ENCODE assay signal across 9 cellular contexts in the genomic region with DNA sequence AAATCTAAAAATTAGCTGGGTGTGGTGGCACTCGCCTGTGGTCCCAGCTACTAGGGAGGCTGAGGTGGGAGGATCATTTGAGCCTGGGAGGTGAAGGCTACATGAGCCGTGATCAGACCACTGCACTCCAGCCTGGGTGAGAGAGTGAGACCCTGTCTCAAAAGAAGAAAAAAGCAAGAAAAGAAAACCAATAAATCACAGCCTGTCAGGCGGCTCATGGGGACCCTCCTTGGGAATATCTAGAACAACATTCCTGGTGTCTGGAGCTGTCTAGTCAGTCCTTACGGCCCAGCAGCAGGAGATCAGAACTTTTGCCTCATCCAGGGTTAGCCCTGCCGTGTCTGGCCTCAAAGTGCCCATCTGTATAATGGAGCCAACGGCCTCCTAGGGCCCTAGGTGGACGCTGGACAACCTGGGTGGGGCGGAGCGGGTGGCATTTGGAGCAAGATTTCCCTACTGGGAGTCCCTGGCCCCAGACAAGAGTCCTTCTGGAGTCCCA. TPM values are rescaled to one million over a fixed set of nuclear protein-coding genes. Genes with fewer than 3 reads are reported as not detected.
DNase-seq lines count a peak whose midpoint lies in the region; TF ChIP-seq lines count a peak whose summit lies in the region.
"Had no signal": no experiment of that assay in that cellular context is flagged by ENCODE, and none has a peak within 500 bp of the region (broad histone marks: within the 10 kb centered on the region; RNA-seq: fewer than 3 reads in every experiment).

No MANE protein-coding gene starts in this region.

- H3K9me3 Mint-ChIP-seq in dendritic cell treated with granulocyte-macrophage colony-stimulating factor and Interleukin-4, amounts not matched to agents 40 ng/mL and 50 ng/mL, for 4 days: no peaks in the 10 kb centered on the region
- H3K9me3 Mint-ChIP-seq in neural progenitor cell: no peaks in the 10 kb centered on the region

- no peaks in the 10 kb centered on the region for H3K36me3 Mint-ChIP-seq in dendritic cell treated with granulocyte-macrophage colony-stimulating factor and Interleukin-4, amounts not matched to agents 40 ng/mL and 50 ng/mL, for 4 days (ENCODE audit: low read depth)
- no peaks in the 10 kb centered on the region for H3K36me3 Mint-ChIP-seq in neural progenitor cell

- H3K79me2 ChIP-seq in ACC112 (ENCODE audit: control insufficient read depth, insufficient read depth, low read length, unreplicated experiment) (no peaks in the 10 kb centered on the region), neural progenitor cell (ENCODE audit: low read depth) (no peaks in the 10 kb centered on the region)

- H3K9me3 ChIP-seq in neural progenitor cell (ENCODE audit: low read depth): no peaks in the 10 kb centered on the region

- intact Hi-C loops in dendritic cell treated with granulocyte-macrophage colony-stimulating factor and Interleukin-4, amounts not matched to agents 40 ng/mL and 50 ng/mL, for 4 days (cut with micrococcal nuclease): no loop called here

- H3K9ac ChIP-seq in neural progenitor cell: no peak overlapping the region

- H3K27ac ChIP-seq in ACC112 (ENCODE audit: low read depth, low read length) (0 out of 2 replicates have a peak overlapping the region, but pooled peaks have one; percentile 7), HL-60 (replicated peaks) (peak overlapping the region; percentile 59), neural progenitor cell (no peak overlapping the region)

- no peak overlapping the region for H2AFZ ChIP-seq in ACC112 (ENCODE audit: low read length, unreplicated experiment)
- H2AFZ ChIP-seq in neural progenitor cell (replicated peaks): no peak overlapping the region

- H3K27me3 ChIP-seq in ACC112 (ENCODE audit: insufficient read depth, low read length) (no peaks in the 10 kb centered on the region), HL-60 (ENCODE audit: insufficient read depth, poor library complexity, severe bottlenecking) (no peaks in the 10 kb centered on the region), neural progenitor cell (peaks cover 6% of the 10 kb centered on the region)

- no peak overlapping the region for H3K4me2 ChIP-seq in neural progenitor cell

- H3K4me1 Mint-ChIP-seq in dendritic cell treated with granulocyte-macrophage colony-stimulating factor and Interleukin-4, amounts not matched to agents 40 ng/mL and 50 ng/mL, for 4 days (ENCODE audit: low read depth): peaks cover 58% of the 10 kb centered on the region
- peaks cover 32% of the 10 kb centered on the region for H3K4me1 Mint-ChIP-seq in neural progenitor cell

- TF ChIP-seq CTCF in HL-60 (IDR thresholded peaks at IDR 0.05; ENCODE audit: insufficient read depth, low read length): no peak
- TF ChIP-seq CTCF in neural progenitor cell (IDR thresholded peaks at IDR 0.05): no peak

- DNase-seq in HL-60 (ENCODE audit: low read depth in 1 of 2, low spot score in 1 of 2) (no peak), neural progenitor cell (ENCODE audit: low spot score) (no peak), NCI-H2081 (lab: John Stamatoyannopoulos, UW) (no peak), inferior parietal cortex (ENCODE audit: extremely low spot score) (no peak), cerebellar cortex (ENCODE audit: low spot score) (no peak)
- DNase-seq in stimulated activated CD4-positive, alpha-beta T cell treated with anti-CD3 and anti-CD28 coated beads, Interleukin-15, amount 100 ng/mL, for 24 hours: no peak
- DNase-seq: NCI-H2107 had no signal

- peak overlapping the region; percentile 93 for H3K27ac Mint-ChIP-seq in dendritic cell treated with granulocyte-macrophage colony-stimulating factor and Interleukin-4, amounts not matched to agents 40 ng/mL and 50 ng/mL, for 4 days
- H3K27ac Mint-ChIP-seq in neural progenitor cell: no peak overlapping the region

- H3F3A ChIP-seq in neural progenitor cell (ENCODE audit: low read depth): peaks cover 33% of the 10 kb centered on the region

- H4K20me1 ChIP-seq in neural progenitor cell (ENCODE audit: low read depth): no peaks in the 10 kb centered on the region

- peak overlapping the region; percentile 53; the same call in 1 of the 2 replicates for H3K4me3 ChIP-seq in ACC112 (ENCODE audit: low read depth, low read length)
- no peak overlapping the region for H3K4me3 ChIP-seq in HL-60 (replicated peaks; ENCODE audit: insufficient read depth, low read length)
- no peak overlapping the region for H3K4me3 ChIP-seq in neural progenitor cell

- H3K4me3 Mint-ChIP-seq in dendritic cell treated with granulocyte-macrophage colony-stimulating factor and Interleukin-4, amounts not matched to agents 40 ng/mL and 50 ng/mL, for 4 days: peak overlapping the region; percentile 62
- H3K4me3 Mint-ChIP-seq in neural progenitor cell: peak overlapping the region; percentile 67

- no peaks in the 10 kb centered on the region for H3K36me3 ChIP-seq in ACC112 (ENCODE audit: insufficient read depth, low read length)
- H3K36me3 ChIP-seq in neural progenitor cell: no peaks in the 10 kb centered on the region

- H3K4me1 ChIP-seq in ACC112 (ENCODE audit: control insufficient read depth, insufficient read depth, low read length, unreplicated experiment) (peaks cover 33% of the 10 kb centered on the region), neural progenitor cell (no peaks in the 10 kb centered on the region)

- H3K27me3 Mint-ChIP-seq in dendritic cell treated with granulocyte-macrophage colony-stimulating factor and Interleukin-4, amounts not matched to agents 40 ng/mL and 50 ng/mL, for 4 days: peaks cover 3% of the 10 kb centered on the region
- peaks cover 2% of the 10 kb centered on the region for H3K27me3 Mint-ChIP-seq in neural progenitor cell (ENCODE audit: insufficient read depth, low read depth)

RNA-seq across cellular contexts. Expression of a gene that starts 23.9 kb away (rescaled TPM):
- 1,381 and 2,318 TPM in 2 replicates for total RNA-seq in neural progenitor cell (ENCODE audit: low replicate concordance)

RNA-seq across cellular contexts. Expression of a gene that starts 38.3 kb away (rescaled TPM):
- 76.3 and 256 TPM in 2 replicates for total RNA-seq in neural progenitor cell (ENCODE audit: low replicate concordance)

RNA-seq across cellular contexts. Expression of a gene that starts 40.7 kb away (rescaled TPM):
- 3.3 and 6.7 TPM in 2 replicates for total RNA-seq in neural progenitor cell (ENCODE audit: low replicate concordance)
